Comparison of ENCODE assay signal across 9 cellular contexts in genomic region chrX:116009871-116010710, GRCh38.
DNase-seq lines count a peak whose midpoint lies in the region; ATAC-seq, FAIRE-seq and TF ChIP-seq lines count a peak whose summit lies in the region.
"Had no signal": no experiment of that assay in that cellular context is flagged by ENCODE, and none has a peak within 500 bp of the region (broad histone marks: within the 10 kb centered on the region; RNA-seq: fewer than 3 reads in every experiment).

No MANE protein-coding gene starts in this region.

- no peak overlapping the region for H3K4ac ChIP-seq in H1 (replicated peaks; ENCODE audit: insufficient read length, low read depth, low read length)

- intact Hi-C loops in Right ventricle myocardium superior (cut with DNase I), result no loop called here
- intact Hi-C loops in thyroid gland (cut with DNase I), result no loop called here

- CTCF ChIA-PET in H1 (lab: Charles Lee; ENCODE audit: partially characterized antibody), result interaction anchor here (1.0 kb wide), 1 partner anchor 70 kb away, joined by 3 read pairs; no protein-coding TSS in a partner anchor

- H3K79me1 ChIP-seq in H1 (ENCODE audit: low read depth, low read length), result no peaks in the 10 kb centered on the region

- TF ChIP-seq POLR2A in H1 (IDR thresholded peaks at IDR 0.05; ENCODE audit: control extremely low read depth in 1 of 2, low read depth in 2 of 2, low read length in 2 of 2) (no peak), thyroid gland (IDR thresholded peaks at IDR 0.05) (no peak)

- peak overlapping the region; percentile 32 to 33 for H3K4me2 ChIP-seq in H1 (ENCODE audit: insufficient read depth in 1 of 2, low read depth in 2 of 2, low read length in 2 of 2)

- no peak overlapping the region; the same call in 1 of the 2 replicates for H2BK5ac ChIP-seq in H1 (ENCODE audit: low read depth, low read length)

- FAIRE-seq in H1 (lab: Jason Lieb, UNC), result peak; percentile 82
- FAIRE-seq: TTC549 had no signal

- peak overlapping the region; percentile 48; the same call in 1 of the 2 replicates for H2BK20ac ChIP-seq in H1 (ENCODE audit: low read length)

- no peaks in the 10 kb centered on the region for H3K9me3 ChIP-seq in right atrium auricular region
- peaks cover 2 to 3% of the 10 kb centered on the region in 2 experiments; a peak in 1 of 4 replicates for H3K9me3 ChIP-seq in H1 (ENCODE audit: insufficient read depth in 2 of 2, low read depth in 1 of 2, low read length in 1 of 2)
- H3K9me3 ChIP-seq in thyroid gland, result no peaks in the 10 kb centered on the region

- 0 out of 2 replicates have a peak overlapping the region, but pooled peaks have one; percentile 27 for H2BK12ac ChIP-seq in H1 (ENCODE audit: low read depth, low read length)

- TF ChIP-seq CTCF in right atrium auricular region (IDR thresholded peaks at IDR 0.05) (no peak), H1 (IDR thresholded peaks at IDR 0.05; ENCODE audit: control extremely low read depth in 1 of 3, insufficient read depth in 1 of 3, low read depth in 1 of 3, low read length in 3 of 3) (no peak), thyroid gland (IDR thresholded peaks at IDR 0.05) (no peak)

- H3K36me3 ChIP-seq in right atrium auricular region (no peaks in the 10 kb centered on the region), H1 (ENCODE audit: control insufficient read depth in 2 of 4, insufficient read depth in 4 of 4, low read length in 3 of 4) (no peaks in the 10 kb centered on the region), thyroid gland (no peaks in the 10 kb centered on the region)

- H3K14ac ChIP-seq in H1 (ENCODE audit: insufficient read length), result no peak overlapping the region

- POLR2A ChIA-PET in H1 (lab: Charles Lee; ENCODE audit: partially characterized antibody), result no interaction called here

- no peak for TF ChIP-seq RAD21 in H1 (IDR thresholded peaks at IDR 0.05 in 1 of 2, conservative IDR thresholded peaks at IDR 0.05 in 1 of 2; ENCODE audit: low read depth in 2 of 2, low read length in 2 of 2)

- H3K18ac ChIP-seq in H1 (ENCODE audit: extremely low read depth, low read length), result no peak overlapping the region

- H3K27me3 ChIP-seq in right atrium auricular region (no peaks in the 10 kb centered on the region), H1 (replicated peaks in 1 of 4; ENCODE audit: control insufficient read depth in 3 of 4, extremely low read depth in 1 of 4, insufficient read depth in 3 of 4, low read length in 3 of 4) (no peaks in the 10 kb centered on the region), thyroid gland (no peaks in the 10 kb centered on the region)

- TF ChIP-seq EP300 in H1 (IDR thresholded peaks at IDR 0.05; ENCODE audit: borderline replicate concordance in 1 of 2, low read depth in 2 of 2, low read length in 2 of 2), result no peak

- H4K5ac ChIP-seq in H1 (ENCODE audit: insufficient read length, low read depth, low read length), result no peak overlapping the region

- no peaks in the 10 kb centered on the region for H3K79me2 ChIP-seq in H1 (ENCODE audit: control insufficient read depth in 1 of 2, insufficient read depth in 2 of 2, low read length in 2 of 2)

- no peak overlapping the region for H2BK15ac ChIP-seq in H1 (ENCODE audit: low read length)

- no peak overlapping the region for H4K91ac ChIP-seq in H1 (replicated peaks; ENCODE audit: insufficient read length, low read length)

- H3K56ac ChIP-seq in H1 (replicated peaks; ENCODE audit: insufficient read length, low read depth, low read length), result no peak overlapping the region

- H3K23me2 ChIP-seq in H1 (ENCODE audit: low read depth, low read length), result no peaks in the 10 kb centered on the region

- ATAC-seq in Right ventricle myocardium superior (ENCODE audit: poor library complexity), result peak; percentile 34
- peak; percentile 85 for ATAC-seq in HG03135 (IDR thresholded peaks at IDR 0.05; ENCODE audit: unreplicated experiment)

- no peak overlapping the region for H3K27ac ChIP-seq in right atrium auricular region
- H3K27ac ChIP-seq in H1 (ENCODE audit: low read depth, low read length), result no peak overlapping the region
- peak overlapping the region; percentile 20 to 50 (median 23) for H3K27ac ChIP-seq in thyroid gland

- no peak overlapping the region for H3K9ac ChIP-seq in H1 (replicated peaks in 1 of 4; ENCODE audit: extremely low read depth in 1 of 4, low read depth in 3 of 4, low read length in 3 of 4)

- H3K4me1 ChIP-seq in right atrium auricular region, result no peaks in the 10 kb centered on the region
- peaks cover 0 to 5% (median 2%) of the 10 kb centered on the region in 4 experiments; a peak in 2 of 7 replicates for H3K4me1 ChIP-seq in H1 (replicated peaks in 1 of 4; ENCODE audit: control insufficient read depth in 3 of 4, insufficient read depth in 4 of 4, low read length in 3 of 4)
- peaks cover 4 to 6% of the 10 kb centered on the region in 2 donors for H3K4me1 ChIP-seq in thyroid gland

- H2BK120ac ChIP-seq in H1 (replicated peaks; ENCODE audit: low read depth, low read length), result peak overlapping the region; percentile 22

- no peak overlapping the region for H2AK5ac ChIP-seq in H1 (ENCODE audit: low read depth, low read length)

- H2AFZ ChIP-seq in H1 (ENCODE audit: low read length), result peak overlapping the region; percentile 81

- H3K23ac ChIP-seq in H1 (ENCODE audit: insufficient read length), result no peak overlapping the region

- WGBS in H1 (ENCODE audit: extremely low coverage in 1 of 2, insufficient coverage in 1 of 2, insufficient read length in 1 of 2, insufficient replicate concordance in 2 of 2, low coverage in 1 of 2, low lambda C conversion rate in 2 of 2, missing lambda C conversion rate in 1 of 2), 2 experiments, result 30% methylated on average over 8 of the region's 8 CpGs; no CpG with 5 or more reads in 1 of the 2 experiments
- WGBS in thyroid gland, 2 donors, result 2 to 3% methylated on average over 8 of the region's 8 CpGs

- no peak overlapping the region for H3K4me3 ChIP-seq in right atrium auricular region
- no peak overlapping the region for H3K4me3 ChIP-seq in H1 (ENCODE audit: extremely low read depth in 1 of 4, insufficient read depth in 2 of 4, low read depth in 3 of 4, low read length in 4 of 4)
- H3K4me3 ChIP-seq in thyroid gland (replicated peaks in 1 of 3), result no peak overlapping the region

- no peak overlapping the region for H4K8ac ChIP-seq in H1 (ENCODE audit: extremely low read depth, insufficient read depth, low read length)

- DNase-seq in Right ventricle myocardium superior, result peak; percentile 37
- DNase-seq in right atrium auricular region (ENCODE audit: low spot score), result no peak
- DNase-seq in H1 (ENCODE audit: low read depth in 1 of 2, low spot score in 2 of 2), result no peak
- DNase-seq in thyroid gland, result peak; percentile 41 to 56
- no peak for DNase-seq in AML-193 (lab: John Stamatoyannopoulos, UW)
- DNase-seq in COR-L47 (lab: John Stamatoyannopoulos, UW), result no peak
- DNase-seq in LoVo (ENCODE audit: low spot score), result no peak

- H4K20me1 ChIP-seq in H1 (replicated peaks in 1 of 2; ENCODE audit: control insufficient read depth in 1 of 2, insufficient read depth in 2 of 2, low read length in 2 of 2), result no peaks in the 10 kb centered on the region

TF ChIP-seq in H1, 55 proteins besides CTCF, POLR2A, EP300 and RAD21 (continues in another document):
- TF ChIP-seq POLR2AphosphoS5 (IDR thresholded peaks at IDR 0.05; ENCODE audit: low read depth, low read length), result no peak
- TF ChIP-seq TAF1 (IDR thresholded peaks at IDR 0.05; ENCODE audit: low read depth, low read length), result no peak

Comparison
In these comparisons a context has a peak if more than half of its experiments do, and no peak if none do; other contexts are left out.
1. DNase-seq: peak in Right ventricle myocardium superior (single experiment) and thyroid gland (2 of 2); none in right atrium auricular region (single experiment), H1 (0 of 2), AML-193 (0 of 2), COR-L47 (single experiment) and LoVo (single experiment).
2. H3K27ac ChIP-seq: peak in thyroid gland (3 of 3); none in right atrium auricular region (0 of 2) and H1 (single experiment).